ENCODE assay signal across 8 cellular contexts in genomic region chr14:21978184-21978998, GRCh38.
DNase-seq lines count a peak whose midpoint lies in the region; ATAC-seq and TF ChIP-seq lines count a peak whose summit lies in the region.

No MANE protein-coding gene starts in this region.

- peaks cover 12% of the 10 kb centered on the region for H3K4me1 Mint-ChIP-seq in activated CD4-positive, alpha-beta memory T cell treated with anti-CD3 and anti-CD28 coated beads for 36 hours (ENCODE audit: low read depth)
- H3K4me1 Mint-ChIP-seq in nephron progenitor cell, result no peaks in the 10 kb centered on the region

- peak overlapping the region; percentile 77 for H3K27ac Mint-ChIP-seq in activated CD4-positive, alpha-beta memory T cell treated with anti-CD3 and anti-CD28 coated beads for 36 hours
- H3K27ac Mint-ChIP-seq in nephron progenitor cell, result no peak overlapping the region

- CTCF ChIA-PET in AG04449 (lab: Yijun Ruan, JAX), result interaction anchor here (1.0 to 1.8 kb wide), 3 partner anchors 10 to 60 kb away, joined by 3 to 7 read pairs (median 4); no protein-coding TSS in a partner anchor
- CTCF ChIA-PET in activated CD4-positive, alpha-beta memory T cell treated with anti-CD3 and anti-CD28 coated beads for 36 hours (lab: Charles Lee), result interaction anchor here (0.6 to 8.5 kb wide), 37 partner anchors 10 to 1079 kb away, joined by 3 to 71 read pairs (median 4); partner anchors contain the start of gene CDH24

- peaks cover 3% of the 10 kb centered on the region for H3K27me3 Mint-ChIP-seq in activated CD4-positive, alpha-beta memory T cell treated with anti-CD3 and anti-CD28 coated beads for 36 hours
- peaks cover 21% of the 10 kb centered on the region for H3K27me3 Mint-ChIP-seq in nephron progenitor cell (ENCODE audit: low read depth, poor library complexity)

- H3K4me3 ChIP-seq in AG04449 (ENCODE audit: low read depth, low read length), result no peak overlapping the region
- H3K4me3 ChIP-seq in epithelial cell of esophagus (ENCODE audit: low read length), result no peak overlapping the region

- H3K9me3 Mint-ChIP-seq in activated CD4-positive, alpha-beta memory T cell treated with anti-CD3 and anti-CD28 coated beads for 36 hours, result no peaks in the 10 kb centered on the region
- H3K9me3 Mint-ChIP-seq in nephron progenitor cell, result peaks cover 6% of the 10 kb centered on the region

- no peaks in the 10 kb centered on the region for H3K36me3 Mint-ChIP-seq in activated CD4-positive, alpha-beta memory T cell treated with anti-CD3 and anti-CD28 coated beads for 36 hours
- no peaks in the 10 kb centered on the region for H3K36me3 Mint-ChIP-seq in nephron progenitor cell (ENCODE audit: low read depth)

- intact Hi-C loops in activated CD4-positive, alpha-beta memory T cell treated with anti-CD3 and anti-CD28 coated beads for 36 hours (cut with micrococcal nuclease), result loop anchor here (1.0 to 10.0 kb wide), 3 partner anchors 10 to 126 kb away; no protein-coding TSS in a partner anchor

- peak; percentile 47 for TF ChIP-seq CTCF in AG04449 (IDR thresholded peaks at IDR 0.05; ENCODE audit: insufficient read depth, low read length, missing control alignments)
- peak; percentile 84 for TF ChIP-seq CTCF in GM12874 (IDR thresholded peaks at IDR 0.05; ENCODE audit: insufficient read depth, low read depth, low read length)
- peak; percentile 93 for TF ChIP-seq CTCF in epithelial cell of esophagus (IDR thresholded peaks at IDR 0.05; ENCODE audit: insufficient read depth, low read depth, low read length, missing control alignments)
- peak; percentile 79 for TF ChIP-seq CTCF in nephron progenitor cell (IDR thresholded peaks at IDR 0.05)

- DNase-seq in AG04449 (ENCODE audit: low read depth, low spot score), result no peak
- peak; percentile 79 for DNase-seq in NAMALWA (ENCODE audit: low spot score)
- DNase-seq in activated CD4-positive, alpha-beta memory T cell treated with anti-CD3 and anti-CD28 coated beads for 36 hours, result peak; percentile 74
- peak; percentile 53 for DNase-seq in epithelial cell of esophagus (ENCODE audit: low read depth)
- peak; percentile 68 for DNase-seq in nephron progenitor cell

- POLR2A ChIA-PET in AG04449 (lab: Yijun Ruan, JAX), result no interaction called here
- POLR2A ChIA-PET in activated CD4-positive, alpha-beta memory T cell treated with anti-CD3 and anti-CD28 coated beads for 36 hours (lab: Charles Lee), result interaction anchor here (0.6 to 1.8 kb wide), 11 partner anchors 9 to 578 kb away, joined by 3 to 9 read pairs (median 4); no protein-coding TSS in a partner anchor

- peak overlapping the region; percentile 72 for H3K4me3 Mint-ChIP-seq in activated CD4-positive, alpha-beta memory T cell treated with anti-CD3 and anti-CD28 coated beads for 36 hours
- H3K4me3 Mint-ChIP-seq in nephron progenitor cell, result no peak overlapping the region

- ATAC-seq in GM21576 (IDR thresholded peaks at IDR 0.05; ENCODE audit: unreplicated experiment), result no peak
- ATAC-seq in HG03097 (IDR thresholded peaks at IDR 0.05; ENCODE audit: low FRiP score, unreplicated experiment), result no peak
